Comparison of ENCODE assay signal across 8 cellular contexts in the genomic region with DNA sequence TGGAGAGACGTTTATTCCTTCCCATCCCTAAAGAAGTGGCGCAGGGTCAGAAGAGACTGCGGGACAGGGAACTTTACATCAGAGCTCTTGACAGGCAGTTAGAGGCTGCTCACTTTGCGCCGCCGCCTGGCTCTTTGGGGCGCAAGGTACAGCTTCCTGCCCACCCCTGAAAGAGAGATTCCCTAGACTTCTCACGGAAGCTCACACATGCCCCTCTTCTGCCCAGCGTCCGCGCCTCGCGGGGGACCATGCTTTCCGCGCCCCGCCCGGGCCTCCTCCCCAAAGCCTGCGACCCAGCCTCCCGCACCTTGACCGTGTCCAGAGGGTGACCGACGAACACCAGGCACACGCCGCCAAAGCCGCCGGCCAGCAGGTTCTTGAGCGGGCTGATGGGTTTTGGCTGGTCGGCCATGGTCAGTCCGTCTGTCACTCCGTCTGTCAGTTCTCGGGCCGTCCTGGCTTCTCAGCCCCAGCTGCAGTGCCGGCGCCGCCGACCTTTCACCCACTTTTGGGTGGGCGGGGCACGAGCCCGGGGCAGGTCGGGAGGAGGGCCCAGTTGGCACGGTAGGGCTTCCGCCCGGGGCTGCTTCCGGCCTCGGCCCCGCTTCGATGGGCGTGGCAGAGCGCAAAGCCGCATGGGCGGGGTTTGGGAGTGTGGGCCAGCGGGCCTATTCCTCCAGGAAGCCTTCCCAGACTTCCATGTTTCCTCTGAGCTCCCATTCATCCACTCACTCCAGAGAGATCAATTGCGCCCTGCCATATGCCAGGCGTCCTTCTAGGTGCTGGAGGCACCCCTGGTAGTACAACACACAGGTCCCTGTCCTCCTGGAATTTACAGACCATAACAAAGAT. TPM values are rescaled to one million over a fixed set of nuclear protein-coding genes. Genes with fewer than 3 reads are reported as not detected.
A peak's percentile ranks its signal among the peaks of the same experiment; 100 is the strongest.
DNase-seq lines count a peak whose midpoint lies in the region; ATAC-seq and TF ChIP-seq lines count a peak whose summit lies in the region.

A gene with protein sequence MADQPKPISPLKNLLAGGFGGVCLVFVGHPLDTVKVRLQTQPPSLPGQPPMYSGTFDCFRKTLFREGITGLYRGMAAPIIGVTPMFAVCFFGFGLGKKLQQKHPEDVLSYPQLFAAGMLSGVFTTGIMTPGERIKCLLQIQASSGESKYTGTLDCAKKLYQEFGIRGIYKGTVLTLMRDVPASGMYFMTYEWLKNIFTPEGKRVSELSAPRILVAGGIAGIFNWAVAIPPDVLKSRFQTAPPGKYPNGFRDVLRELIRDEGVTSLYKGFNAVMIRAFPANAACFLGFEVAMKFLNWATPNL (minus strand): TSS at position 500 of the 852 bp plus-strand sequence. CDS start 88 bp downstream, at position 412.

- TF ChIP-seq CTCF in AG09319 (IDR thresholded peaks at IDR 0.05; ENCODE audit: low read depth, low read length), result peak; percentile 3
- TF ChIP-seq CTCF in dorsolateral prefrontal cortex (IDR thresholded peaks at IDR 0.05 in 54 of 56, conservative IDR thresholded peaks at IDR 0.05 in 2 of 56; ENCODE audit: low read depth in 1 of 56, partially characterized antibody in 56 of 56), result peak in 10 of 56 donors; percentile 3 to 24 (median 9)
- no peak for TF ChIP-seq CTCF in right lobe of liver (IDR thresholded peaks at IDR 0.05)

- 5% methylated on average over 22 of the region's 54 CpGs for WGBS in right lobe of liver (ENCODE audit: insufficient coverage, low coverage, low lambda C conversion rate, missing lambda C conversion rate)

- peaks cover 0 to 19% (median 6%) of the 10 kb centered on the region in 4 donors for H3K4me1 ChIP-seq in right lobe of liver

- peak; percentile 89 for ATAC-seq in GM18907 (IDR thresholded peaks at IDR 0.05; ENCODE audit: unreplicated experiment)
- peak; percentile 90 for ATAC-seq in HG03139 (IDR thresholded peaks at IDR 0.05; ENCODE audit: unreplicated experiment)
- peak; percentile 93 to 97 (median 94) for ATAC-seq in right lobe of liver

- H3K4me3 ChIP-seq in dorsolateral prefrontal cortex (peak within 1 kb of the TSS; percentile 55 to 91 (median 76)), right lobe of liver (peak within 1 kb of the TSS; percentile 51 to 98 (median 82))

- H3K27ac ChIP-seq in dorsolateral prefrontal cortex (peak within 1 kb of the TSS in 53 of 59 donors; percentile 3 to 88 (median 59)), right lobe of liver (peak within 1 kb of the TSS; percentile 16 to 74 (median 54))

- H3K27me3 ChIP-seq in dorsolateral prefrontal cortex (no peaks in the 10 kb centered on the region), right lobe of liver (no peaks in the 10 kb centered on the region)

- TF ChIP-seq POLR2A in right lobe of liver (IDR thresholded peaks at IDR 0.05), result peak; percentile 55

- no peaks in the 10 kb centered on the region for H3K9me3 ChIP-seq in right lobe of liver

- intact Hi-C loops in dorsolateral prefrontal cortex (cut with DNase I) (loop anchor here in 1 of 2 donors (5.0 kb wide), 1 partner anchor 51 kb away; the partner anchor contains the start of gene PRKAR2A), right lobe of liver (cut with DNase I) (no loop called here)

- H3K36me3 ChIP-seq in right lobe of liver, result peaks cover 0 to 2% (median 0%) of the 10 kb centered on the region in 4 donors

- DNase-seq in AG09319 (ENCODE audit: extremely low read depth, low read depth) (peak; percentile 44), NCI-H69 (lab: John Stamatoyannopoulos, UW) (peak; percentile 83), dorsolateral prefrontal cortex (peak; percentile 41 to 85 (median 68)), right lobe of liver (peak; percentile 96 to 97 (median 96))
- DNase-seq in activated CD4-positive, alpha-beta T cell treated with anti-CD3 and anti-CD28 coated beads, Interleukin-2, amount 50 U/mL, for 4 hours, result peak; percentile 86 to 88
- DNase-seq in stimulated activated CD4-positive, alpha-beta T cell treated with anti-CD3 and anti-CD28 coated beads, Interleukin-4, amount 100 ng/mL, for 24 hours, result peak; percentile 92

RNA-seq across cellular contexts. Expression of the gene that starts here (rescaled TPM):
- total RNA-seq in dorsolateral prefrontal cortex (10 to 100 TPM in 76 of 120 experiments, 1 to 10 TPM in 44; 6.2 to 24.2 (median 11.2) TPM), right lobe of liver (100 to 1,000 TPM in 2 of 6 experiments, 10 to 100 TPM in 4; 54.4 to 114 (median 82.3) TPM)

Comparison
In these comparisons a context has a peak if more than half of its experiments do, and no peak if none do; other contexts are left out.
1. Peak in every context shown above with its lines: DNase-seq, ATAC-seq, H3K4me3 ChIP-seq and H3K27ac ChIP-seq.
2. DNase-seq: peak in every context shown above with its lines; median percentile 96 in right lobe of liver; 92 in stimulated activated CD4-positive, alpha-beta T cell treated with anti-CD3 and anti-CD28 coated beads, Interleukin-4, amount 100 ng/mL, for 24 hours; 87 in activated CD4-positive, alpha-beta T cell treated with anti-CD3 and anti-CD28 coated beads, Interleukin-2, amount 50 U/mL, for 4 hours; 83 in NCI-H69; 68 in dorsolateral prefrontal cortex; 44 in AG09319.